ENCODE assay signal across 27 cellular contexts in genomic region chr12:117041798-117042170, GRCh38. TPM values are rescaled to one million over a fixed set of nuclear protein-coding genes. Genes with fewer than 3 reads are reported as not detected.
"Had no signal": no experiment of that assay in that cellular context is flagged by ENCODE, and none has a peak within 500 bp of the region (broad histone marks: within the 10 kb centered on the region; RNA-seq: fewer than 3 reads in every experiment).

No MANE protein-coding gene starts in this region.

- H3K36me3 ChIP-seq: gastroesophageal sphincter, ovary, thyroid gland, upper lobe of right lung had no signal

- DNase-seq: activated B cell treated with CpG ODN at 0.5 μM for 24 hours; activated CD4-positive, alpha-beta T cell treated with anti-CD3 and anti-CD28 coated beads, Interleukin-2, amount 50 U/mL, for 1 hour; activated CD8-positive, alpha-beta T cell treated with anti-CD3 and anti-CD28 coated beads for 36 hours; activated naive CD4-positive, alpha-beta T cell; activated T-cell treated with anti-CD3 and anti-CD28 coated beads, Interleukin-2, amount 50 U/mL, for 48 hours; cortex of kidney; effector memory CD8-positive, alpha-beta T cell; hypothalamus; immature natural killer cell; ovary; stimulated activated CD4-positive, alpha-beta T cell treated with anti-CD3 and anti-CD28 coated beads, Interleukin-4, amount 100 ng/mL, for 24 hours; stimulated activated naive CD8-positive, alpha-beta T cell treated with anti-CD3 and anti-CD28 coated beads, Interleukin-15, amount 100 ng/mL, for 72 hours; T-helper 1 cell; thyroid gland; upper lobe of right lung had no signal

- H3K4me3 ChIP-seq: body of pancreas, gastroesophageal sphincter, lung, mucosa of descending colon, ovary, skin epidermis, thyroid gland, upper lobe of right lung had no signal

- H3K9me3 ChIP-seq: body of pancreas, gastroesophageal sphincter, mucosa of descending colon, ovary, thyroid gland, upper lobe of right lung had no signal

- FAIRE-seq: kidney had no signal

- H3K27me3 ChIP-seq: body of pancreas, ovary, thyroid gland, upper lobe of right lung had no signal

- ATAC-seq: activated CD8-positive, alpha-beta T cell treated with anti-CD3 and anti-CD28 coated beads for 36 hours; effector memory CD8-positive, alpha-beta T cell; gastroesophageal sphincter; left lobe of liver; sciatic nerve; stimulated activated effector memory CD8-positive, alpha-beta T cell treated with anti-CD3 and anti-CD28 coated beads, Interleukin-12 subunit alpha, Interleukin-12 subunit beta, amount 100 ng/mL, for 72 hours; stimulated activated naive CD8-positive, alpha-beta T cell treated with anti-CD3 and anti-CD28 coated beads, Interleukin-15, amount 100 ng/mL, for 72 hours had no signal

- H3K4me1 ChIP-seq: body of pancreas, gastroesophageal sphincter, upper lobe of right lung had no signal

- H3K27ac ChIP-seq: gastroesophageal sphincter, ovary, skin epidermis, thyroid gland, upper lobe of right lung had no signal

RNA-seq across cellular contexts. Expression of gene TESC, which starts 57.4 kb away (rescaled TPM):
- total RNA-seq: chondrocyte, fibroblast of lung, fibroblast of villous mesenchyme had no signal
- polyA plus RNA-seq: fibroblast of lung had no signal
